ENCODE assay signal across 29 cellular contexts in genomic region chr16:55911616-55912015, GRCh38. TPM values are rescaled to one million over a fixed set of nuclear protein-coding genes. Genes with fewer than 3 reads are reported as not detected.
"Had no signal": no experiment of that assay in that cellular context is flagged by ENCODE, and none has a peak within 500 bp of the region (broad histone marks: within the 10 kb centered on the region; RNA-seq: fewer than 3 reads in every experiment).

No MANE protein-coding gene starts in this region.

- DNase-seq: activated CD4-positive, alpha-beta T cell treated with anti-CD3 and anti-CD28 coated beads for 4 hours; activated CD4-positive, alpha-beta T cell treated with anti-CD3 and anti-CD28 coated beads, Interleukin-2, amount 50 U/mL, for 4 hours; activated naive CD4-positive, alpha-beta T cell; activated T-cell treated with anti-CD3 and anti-CD28 coated beads for 4 hours; activated T-cell treated with anti-CD3 and anti-CD28 coated beads, Interleukin-2, amount 50 U/mL, for 72 hours; aorta; dermis blood vessel endothelial cell; effector CD8-positive, alpha-beta T cell; glutamatergic neuron; lower lobe of right lung; mesenchymal stem cell; natural killer cell; ovary; sigmoid colon; small intestine; stimulated activated CD4-positive, alpha-beta T cell treated with anti-CD3 and anti-CD28 coated beads, Interleukin-2, amount 100 ng/mL, for 24 hours; stimulated activated naive B cell treated with anti-CD40 and anti-IgM and Interleukin-4, amounts not matched to agents 10 μg/mL and 1 μg/mL and 100 μg/mL, for 72 hours; stomach had no signal

- H3K4me3 ChIP-seq: body of pancreas, cardiac muscle cell, hepatocyte, lower lobe of right lung, ovary, sigmoid colon, stomach, tibial nerve had no signal

- H3K4me1 ChIP-seq: body of pancreas, lower lobe of right lung, sigmoid colon, stomach, tibial nerve had no signal

- H3K79me2 ChIP-seq: hepatocyte had no signal

- ATAC-seq: activated naive CD4-positive, alpha-beta T cell treated with anti-CD3 and anti-CD28 coated beads, Interleukin-2, amount 50 U/mL, for 72 hours; activated T-cell treated with anti-CD3 and anti-CD28 coated beads, Interleukin-2, amount 50 U/mL, for 72 hours; body of pancreas; lower lobe of right lung; natural killer cell; stimulated activated naive B cell treated with anti-CD40 and anti-IgM and Interleukin-4, amounts not matched to agents 10 μg/mL and 1 μg/mL and 100 μg/mL, for 72 hours had no signal

- H3K9me3 ChIP-seq: body of pancreas, gastrocnemius medialis, lower lobe of right lung, ovary had no signal

- H3K36me3 ChIP-seq: cardiac muscle cell, gastrocnemius medialis, lower lobe of right lung, ovary, sigmoid colon, stomach, tibial nerve had no signal

- H3K4me2 ChIP-seq: hepatocyte had no signal

- H3K27ac ChIP-seq: body of pancreas, cardiac muscle cell, epithelial cell of prostate, hepatocyte, lower lobe of right lung, ovary, sigmoid colon, stomach, tibial nerve, VCaP had no signal

- H3K27me3 ChIP-seq: body of pancreas, cardiac muscle cell, gastrocnemius medialis, hepatocyte, ovary, sigmoid colon, stomach, tibial nerve had no signal

- H2AFZ ChIP-seq: hepatocyte had no signal

RNA-seq across cellular contexts. Expression of gene CES5A, which starts 36.4 kb away (rescaled TPM):
- total RNA-seq: activated naive CD4-positive, alpha-beta T cell treated with anti-CD3 and anti-CD28 coated beads, Interleukin-2, amount 50 U/mL, for 72 hours; activated T-cell treated with anti-CD3 and anti-CD28 coated beads, Interleukin-2, amount 50 U/mL, for 72 hours; aorta; body of pancreas; cardiac muscle cell; dermis blood vessel endothelial cell; gastrocnemius medialis; hepatocyte; lower lobe of right lung; natural killer cell; ovary; progenitor cell of endocrine pancreas; renal cortical epithelial cell; sigmoid colon; stomach; tibial nerve had no signal
- polyA plus RNA-seq: aorta, cardiac muscle cell, hepatocyte, keratinocyte, ovary, sigmoid colon, stomach had no signal
